ENCODE assay signal across 17 cellular contexts in the genomic region with DNA sequence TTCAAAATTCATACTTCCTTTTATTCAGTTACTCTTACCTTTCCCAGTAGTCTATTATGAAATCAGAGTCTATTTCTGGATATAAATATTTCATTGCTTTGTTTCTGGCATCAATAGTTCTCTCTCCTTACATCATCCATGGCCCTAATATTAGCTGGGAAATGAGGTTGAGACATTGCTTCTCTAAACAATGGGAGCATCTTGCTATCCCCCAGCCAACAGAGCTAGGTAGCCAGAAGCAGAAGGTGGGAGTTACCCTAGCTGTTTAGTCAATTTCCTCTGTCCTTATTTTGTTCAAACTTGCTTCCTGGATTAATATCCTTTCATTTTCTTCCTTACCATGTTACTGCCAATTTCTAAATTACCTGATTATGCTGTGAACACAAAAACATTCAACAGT.
DNase-seq lines count a peak whose midpoint lies in the region; ATAC-seq and TF ChIP-seq lines count a peak whose summit lies in the region.
"Had no signal": no experiment of that assay in that cellular context is flagged by ENCODE, and none has a peak within 500 bp of the region (broad histone marks: within the 10 kb centered on the region; RNA-seq: fewer than 3 reads in every experiment).

No MANE protein-coding gene starts in this region.

- H3K9me2 ChIP-seq in MM.1S (replicated peaks; ENCODE audit: insufficient read depth, low read length) (no peaks in the 10 kb centered on the region), neural cell (ENCODE audit: insufficient read depth, low read length) (no peaks in the 10 kb centered on the region), hepatocyte (replicated peaks; ENCODE audit: insufficient read depth) (no peaks in the 10 kb centered on the region)

- peak overlapping the region; percentile 8 for H3K27ac Mint-ChIP-seq in endothelial cell (ENCODE audit: unreplicated experiment)
- H3K27ac Mint-ChIP-seq: CD4-positive, CD25-positive, alpha-beta regulatory T cell had no signal

- H3F3A ChIP-seq in MM.1S (ENCODE audit: insufficient read depth, low read length) (no peaks in the 10 kb centered on the region), neural cell (ENCODE audit: insufficient read depth, low read length, poor library complexity, severe bottlenecking) (no peaks in the 10 kb centered on the region)

- DNase-seq in NCI-H1105 treated with DMSO at 0.1 percent for 48 hours (lab: John Stamatoyannopoulos, UW): peak; percentile 19
- no peak for DNase-seq in NCI-H1105 (lab: John Stamatoyannopoulos, UW)
- DNase-seq in MM.1S: no peak
- no peak for DNase-seq in endothelial cell (ENCODE audit: low spot score)
- DNase-seq in HPDE6-E6E7 (ENCODE audit: extremely low spot score): no peak
- DNase-seq in gastrocnemius medialis: no peak
- no peak for DNase-seq in hepatocyte (ENCODE audit: low spot score)
- DNase-seq: BE2C; Caco-2; CD4-positive, CD25-positive, alpha-beta regulatory T cell; DMS79; NCI-H187 treated with DMSO at 0.1 percent for 48 hours; NCI-H446 treated with DMSO at 0.1 percent for 48 hours; PC-9; SJCRH30 had no signal

- H3K4me2 ChIP-seq in MM.1S (ENCODE audit: low read depth, low read length): 0 out of 2 replicates have a peak overlapping the region, but pooled peaks have one; percentile 40
- H3K4me2 ChIP-seq in neural cell (ENCODE audit: low read length): no peak overlapping the region
- no peak overlapping the region for H3K4me2 ChIP-seq in hepatocyte
- H3K4me2 ChIP-seq: PC-9 had no signal

- H3K36me3 ChIP-seq in MM.1S (replicated peaks; ENCODE audit: insufficient read depth, low read length): no peaks in the 10 kb centered on the region
- no peaks in the 10 kb centered on the region for H3K36me3 ChIP-seq in neural cell (ENCODE audit: insufficient read depth, low read length)
- no peaks in the 10 kb centered on the region for H3K36me3 ChIP-seq in gastrocnemius medialis
- no peaks in the 10 kb centered on the region for H3K36me3 ChIP-seq in hepatocyte (replicated peaks; ENCODE audit: insufficient read depth, low read depth)
- H3K36me3 ChIP-seq: BE2C, SJCRH30 had no signal

- TF ChIP-seq CTCF in MM.1S (IDR thresholded peaks at IDR 0.05; ENCODE audit: low read length) (no peak), endothelial cell (IDR thresholded peaks at IDR 0.05; ENCODE audit: unreplicated experiment) (no peak), neural cell (IDR thresholded peaks at IDR 0.05; ENCODE audit: poor library complexity, severe bottlenecking) (no peak), gastrocnemius medialis (IDR thresholded peaks at IDR 0.05 in 4 of 5, conservative IDR thresholded peaks at IDR 0.05 in 1 of 5) (no peak), hepatocyte (IDR thresholded peaks at IDR 0.05; ENCODE audit: poor library complexity) (no peak)

- in situ Hi-C loops in gastrocnemius medialis (cut with MboI; ENCODE audit: low sequenced_read_pairs in 4 of 4): no loop called here

- no peak for TF ChIP-seq POLR2A in gastrocnemius medialis (IDR thresholded peaks at IDR 0.05)

- peaks cover 10% of the 10 kb centered on the region for H3K4me1 ChIP-seq in MM.1S (ENCODE audit: low read length)
- H3K4me1 ChIP-seq in gastrocnemius medialis: no peaks in the 10 kb centered on the region
- no peaks in the 10 kb centered on the region for H3K4me1 ChIP-seq in hepatocyte (ENCODE audit: insufficient read depth)
- H3K4me1 ChIP-seq: BE2C, Caco-2, SJCRH30 had no signal

- no peak overlapping the region for H3K27ac ChIP-seq in MM.1S (ENCODE audit: low read length)
- H3K27ac ChIP-seq in neural cell (ENCODE audit: low read length): peak overlapping the region; percentile 4
- no peak overlapping the region for H3K27ac ChIP-seq in gastrocnemius medialis
- no peak overlapping the region for H3K27ac ChIP-seq in hepatocyte
- H3K27ac ChIP-seq: PC-9, RWPE1, SJCRH30 had no signal

- TF ChIP-seq RAD21 in neural cell (conservative IDR thresholded peaks at IDR 0.05): no peak

- H3K9ac ChIP-seq in MM.1S (ENCODE audit: low read length) (no peak overlapping the region), neural cell (ENCODE audit: low read length) (no peak overlapping the region)

- H3K9me3 ChIP-seq in MM.1S (replicated peaks; ENCODE audit: insufficient read depth, low read length) (no peaks in the 10 kb centered on the region), neural cell (ENCODE audit: low read length) (no peaks in the 10 kb centered on the region), gastrocnemius medialis (no peaks in the 10 kb centered on the region), hepatocyte (ENCODE audit: low read depth) (no peaks in the 10 kb centered on the region)
- H3K9me3 ChIP-seq: BE2C, Caco-2, SJCRH30 had no signal

- H3K27me3 ChIP-seq in MM.1S (replicated peaks; ENCODE audit: insufficient read depth, low read length): no peaks in the 10 kb centered on the region
- H3K27me3 ChIP-seq in neural cell (ENCODE audit: insufficient read depth, low read depth, low read length): no peaks in the 10 kb centered on the region
- H3K27me3 ChIP-seq in gastrocnemius medialis: no peaks in the 10 kb centered on the region
- no peaks in the 10 kb centered on the region for H3K27me3 ChIP-seq in hepatocyte
- H3K27me3 ChIP-seq: BE2C, SJCRH30 had no signal

- H3K9me3 Mint-ChIP-seq in endothelial cell (ENCODE audit: unreplicated experiment): no peaks in the 10 kb centered on the region

- H4K20me1 ChIP-seq in MM.1S (ENCODE audit: insufficient read depth, low read length) (no peaks in the 10 kb centered on the region), neural cell (ENCODE audit: insufficient read depth) (no peaks in the 10 kb centered on the region), hepatocyte (ENCODE audit: insufficient read depth, poor library complexity, severe bottlenecking) (no peaks in the 10 kb centered on the region)

- H3K4me3 Mint-ChIP-seq in endothelial cell (ENCODE audit: unreplicated experiment): no peak overlapping the region
- H3K4me3 Mint-ChIP-seq: CD4-positive, CD25-positive, alpha-beta regulatory T cell had no signal

- H3K79me2 ChIP-seq in MM.1S (ENCODE audit: low read length) (no peaks in the 10 kb centered on the region), neural cell (replicated peaks; ENCODE audit: insufficient read depth, low read length) (no peaks in the 10 kb centered on the region), hepatocyte (no peaks in the 10 kb centered on the region)

- intact Hi-C loops in gastrocnemius medialis (cut with DNase I; ENCODE audit: low total_unique reads): no loop called here

- no peaks in the 10 kb centered on the region for H3K27me3 Mint-ChIP-seq in endothelial cell (ENCODE audit: unreplicated experiment)
- H3K27me3 Mint-ChIP-seq: CD4-positive, CD25-positive, alpha-beta regulatory T cell had no signal

- H2AFZ ChIP-seq in MM.1S (ENCODE audit: low read length) (no peak overlapping the region), neural cell (ENCODE audit: low read depth, low read length) (no peak overlapping the region), hepatocyte (no peak overlapping the region)
- H2AFZ ChIP-seq: PC-9 had no signal

- no peak overlapping the region for H3K4me3 ChIP-seq in MM.1S (ENCODE audit: low read length)
- H3K4me3 ChIP-seq in neural cell (ENCODE audit: low read length): no peak overlapping the region
- no peak overlapping the region for H3K4me3 ChIP-seq in gastrocnemius medialis
- H3K4me3 ChIP-seq in hepatocyte: no peak overlapping the region
- H3K4me3 ChIP-seq: PC-9, SJCRH30 had no signal

- no peak for ATAC-seq in gastrocnemius medialis

- TF ChIP-seq EP300 in neural cell (conservative IDR thresholded peaks at IDR 0.05; ENCODE audit: poor library complexity, severe bottlenecking): no peak

- H3K4me1 Mint-ChIP-seq in endothelial cell (ENCODE audit: unreplicated experiment): no peaks in the 10 kb centered on the region
- H3K4me1 Mint-ChIP-seq: CD4-positive, CD25-positive, alpha-beta regulatory T cell had no signal

- H3K36me3 Mint-ChIP-seq in endothelial cell (ENCODE audit: low read depth, unreplicated experiment): no peaks in the 10 kb centered on the region
- H3K36me3 Mint-ChIP-seq: CD4-positive, CD25-positive, alpha-beta regulatory T cell had no signal

TF ChIP-seq in neural cell, 6 proteins besides CTCF, POLR2A, EP300 and RAD21:
- TF ChIP-seq, protein P1, sequence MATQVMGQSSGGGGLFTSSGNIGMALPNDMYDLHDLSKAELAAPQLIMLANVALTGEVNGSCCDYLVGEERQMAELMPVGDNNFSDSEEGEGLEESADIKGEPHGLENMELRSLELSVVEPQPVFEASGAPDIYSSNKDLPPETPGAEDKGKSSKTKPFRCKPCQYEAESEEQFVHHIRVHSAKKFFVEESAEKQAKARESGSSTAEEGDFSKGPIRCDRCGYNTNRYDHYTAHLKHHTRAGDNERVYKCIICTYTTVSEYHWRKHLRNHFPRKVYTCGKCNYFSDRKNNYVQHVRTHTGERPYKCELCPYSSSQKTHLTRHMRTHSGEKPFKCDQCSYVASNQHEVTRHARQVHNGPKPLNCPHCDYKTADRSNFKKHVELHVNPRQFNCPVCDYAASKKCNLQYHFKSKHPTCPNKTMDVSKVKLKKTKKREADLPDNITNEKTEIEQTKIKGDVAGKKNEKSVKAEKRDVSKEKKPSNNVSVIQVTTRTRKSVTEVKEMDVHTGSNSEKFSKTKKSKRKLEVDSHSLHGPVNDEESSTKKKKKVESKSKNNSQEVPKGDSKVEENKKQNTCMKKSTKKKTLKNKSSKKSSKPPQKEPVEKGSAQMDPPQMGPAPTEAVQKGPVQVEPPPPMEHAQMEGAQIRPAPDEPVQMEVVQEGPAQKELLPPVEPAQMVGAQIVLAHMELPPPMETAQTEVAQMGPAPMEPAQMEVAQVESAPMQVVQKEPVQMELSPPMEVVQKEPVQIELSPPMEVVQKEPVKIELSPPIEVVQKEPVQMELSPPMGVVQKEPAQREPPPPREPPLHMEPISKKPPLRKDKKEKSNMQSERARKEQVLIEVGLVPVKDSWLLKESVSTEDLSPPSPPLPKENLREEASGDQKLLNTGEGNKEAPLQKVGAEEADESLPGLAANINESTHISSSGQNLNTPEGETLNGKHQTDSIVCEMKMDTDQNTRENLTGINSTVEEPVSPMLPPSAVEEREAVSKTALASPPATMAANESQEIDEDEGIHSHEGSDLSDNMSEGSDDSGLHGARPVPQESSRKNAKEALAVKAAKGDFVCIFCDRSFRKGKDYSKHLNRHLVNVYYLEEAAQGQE (IDR thresholded peaks at IDR 0.05; ENCODE audit: borderline replicate concordance): no peak
- TF ChIP-seq TAF1 (IDR thresholded peaks at IDR 0.05; ENCODE audit: low read depth) (no peak), MXI1 (conservative IDR thresholded peaks at IDR 0.05; ENCODE audit: poor library complexity, severe bottlenecking) (no peak), POLR2AphosphoS5 (IDR thresholded peaks at IDR 0.05) (no peak), SMC3 (conservative IDR thresholded peaks at IDR 0.05; ENCODE audit: poor library complexity) (no peak), EZH2 (IDR thresholded peaks at IDR 0.05; ENCODE audit: borderline replicate concordance, insufficient read depth, low read length, poor library complexity, severe bottlenecking) (no peak)
